ENCODE assay signal across 8 cellular contexts in the genomic region with DNA sequence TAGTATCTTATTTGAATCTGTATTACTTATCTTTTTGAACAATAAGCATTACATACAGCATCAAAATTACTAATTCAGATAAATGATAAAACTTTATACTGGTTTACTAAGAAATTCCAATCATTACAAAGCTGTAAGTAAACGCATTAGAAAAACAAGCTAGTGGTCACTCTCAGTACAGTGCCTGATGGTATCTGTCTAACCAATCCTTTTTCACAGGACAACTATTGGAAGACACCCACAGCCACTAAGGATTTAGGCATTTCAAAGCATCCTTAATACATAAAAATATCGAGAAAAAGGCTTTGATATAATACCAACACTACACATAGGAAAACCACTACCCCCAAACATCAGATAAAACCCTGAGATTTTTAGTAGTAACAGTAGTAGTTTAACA. TPM values are rescaled to one million over a fixed set of nuclear protein-coding genes. Genes with fewer than 3 reads are reported as not detected.
DNase-seq lines count a peak whose midpoint lies in the region; ATAC-seq and TF ChIP-seq lines count a peak whose summit lies in the region.

No MANE protein-coding gene starts in this region.

- H3K36me3 ChIP-seq in CD4-positive, alpha-beta memory T cell (ENCODE audit: insufficient read depth, low read length): peaks cover 36% of the 10 kb centered on the region
- H3K36me3 ChIP-seq in MM.1S (replicated peaks; ENCODE audit: insufficient read depth, low read length): peaks cover 21% of the 10 kb centered on the region
- H3K36me3 ChIP-seq in effector memory CD4-positive, alpha-beta T cell (ENCODE audit: control insufficient read depth, insufficient read depth, low read length): peaks cover 34% of the 10 kb centered on the region
- H3K36me3 ChIP-seq in neural progenitor cell: no peaks in the 10 kb centered on the region

- H3F3A ChIP-seq in MM.1S (ENCODE audit: insufficient read depth, low read length) (peaks cover 24% of the 10 kb centered on the region), neural progenitor cell (ENCODE audit: low read depth) (peaks cover 22% of the 10 kb centered on the region)

- CTCF ChIA-PET in CD4-positive, alpha-beta memory T cell (lab: Charles Lee; ENCODE audit: partially characterized antibody): interaction anchor here (1.3 to 2.0 kb wide), 2 partner anchors 192 to 837 kb away, joined by 4 to 9 read pairs; no protein-coding TSS in a partner anchor

- H3K9me3 Mint-ChIP-seq in CD4-positive, alpha-beta memory T cell: no peaks in the 10 kb centered on the region
- no peaks in the 10 kb centered on the region for H3K9me3 Mint-ChIP-seq in neural progenitor cell

- H3K4me2 ChIP-seq in MM.1S (ENCODE audit: low read depth, low read length) (peak overlapping the region; percentile 92), neural progenitor cell (peak overlapping the region; percentile 86)

- no peaks in the 10 kb centered on the region for H3K9me3 ChIP-seq in CD4-positive, alpha-beta memory T cell (ENCODE audit: control insufficient read depth in 1 of 2, low read length in 2 of 2)
- H3K9me3 ChIP-seq in MM.1S (replicated peaks; ENCODE audit: insufficient read depth, low read length) (no peaks in the 10 kb centered on the region), neural progenitor cell (ENCODE audit: low read depth) (no peaks in the 10 kb centered on the region)
- no peaks in the 10 kb centered on the region for H3K9me3 ChIP-seq in effector memory CD4-positive, alpha-beta T cell (ENCODE audit: control insufficient read depth, low read length)

- no peak for DNase-seq in CD4-positive, alpha-beta memory T cell
- no peak for DNase-seq in MM.1S
- DNase-seq in effector memory CD4-positive, alpha-beta T cell: no peak
- DNase-seq in neural progenitor cell (ENCODE audit: low spot score): no peak
- no peak for DNase-seq in mesenteric fat pad (ENCODE audit: low spot score)
- DNase-seq in retina: no peak

- intact Hi-C loops in CD4-positive, alpha-beta memory T cell (cut with micrococcal nuclease): loop anchor here (10.0 kb wide), 1 partner anchor 505 kb away; no protein-coding TSS in a partner anchor

- peaks cover 39 to 76% (median 58%) of the 10 kb centered on the region in 4 donors for H3K4me1 Mint-ChIP-seq in CD4-positive, alpha-beta memory T cell
- H3K4me1 Mint-ChIP-seq in neural progenitor cell: peaks cover 22% of the 10 kb centered on the region

- peaks cover 27 to 58% of the 10 kb centered on the region in 2 donors for H3K36me3 Mint-ChIP-seq in CD4-positive, alpha-beta memory T cell
- H3K36me3 Mint-ChIP-seq in neural progenitor cell: peaks cover 17% of the 10 kb centered on the region

- POLR2A ChIA-PET in CD4-positive, alpha-beta memory T cell (lab: Charles Lee; ENCODE audit: partially characterized antibody): no interaction called here

- H3K9ac ChIP-seq in MM.1S (ENCODE audit: low read length) (peak overlapping the region; percentile 84; the same call in 1 of the 2 replicates), neural progenitor cell (peak overlapping the region; percentile 94)

- no peak for ATAC-seq in HG03442 (IDR thresholded peaks at IDR 0.05; ENCODE audit: unreplicated experiment)
- ATAC-seq in GM21360 (IDR thresholded peaks at IDR 0.05; ENCODE audit: unreplicated experiment): no peak

- H3K79me2 ChIP-seq in MM.1S (ENCODE audit: low read length) (peaks cover 72% of the 10 kb centered on the region), neural progenitor cell (ENCODE audit: low read depth) (peaks cover 58% of the 10 kb centered on the region)

- peak overlapping the region; percentile 81 to 99 (median 95) for H3K27ac Mint-ChIP-seq in CD4-positive, alpha-beta memory T cell
- H3K27ac Mint-ChIP-seq in neural progenitor cell: peak overlapping the region; percentile 19

- H2AFZ ChIP-seq in MM.1S (ENCODE audit: low read length) (no peak overlapping the region), neural progenitor cell (replicated peaks) (no peak overlapping the region)

- peak overlapping the region; percentile 85 to 98 (median 95) for H3K4me3 Mint-ChIP-seq in CD4-positive, alpha-beta memory T cell
- H3K4me3 Mint-ChIP-seq in neural progenitor cell: peak overlapping the region; percentile 96

- no peaks in the 10 kb centered on the region for H3K27me3 ChIP-seq in CD4-positive, alpha-beta memory T cell (ENCODE audit: insufficient read depth, low read length)
- H3K27me3 ChIP-seq in MM.1S (replicated peaks; ENCODE audit: insufficient read depth, low read length): no peaks in the 10 kb centered on the region
- no peaks in the 10 kb centered on the region for H3K27me3 ChIP-seq in effector memory CD4-positive, alpha-beta T cell (replicated peaks; ENCODE audit: control insufficient read depth, insufficient read depth, low read length, poor library complexity, severe bottlenecking)
- no peaks in the 10 kb centered on the region for H3K27me3 ChIP-seq in neural progenitor cell

- no peaks in the 10 kb centered on the region for H3K27me3 Mint-ChIP-seq in CD4-positive, alpha-beta memory T cell
- H3K27me3 Mint-ChIP-seq in neural progenitor cell (ENCODE audit: insufficient read depth, low read depth): no peaks in the 10 kb centered on the region

- peak overlapping the region; percentile 49 to 96 for H3K4me3 ChIP-seq in CD4-positive, alpha-beta memory T cell (ENCODE audit: low read length in 2 of 2)
- H3K4me3 ChIP-seq in MM.1S (ENCODE audit: low read length) (peak overlapping the region; percentile 92), neural progenitor cell (peak overlapping the region; percentile 93)
- peak overlapping the region; percentile 77 for H3K4me3 ChIP-seq in effector memory CD4-positive, alpha-beta T cell (ENCODE audit: insufficient read depth, low read depth, low read length, poor library complexity, severe bottlenecking)

- peak overlapping the region; percentile 97 for H3K27ac ChIP-seq in CD4-positive, alpha-beta memory T cell (ENCODE audit: low read depth, low read length)
- H3K27ac ChIP-seq in MM.1S (ENCODE audit: low read length) (no peak overlapping the region), neural progenitor cell (no peak overlapping the region)
- H3K27ac ChIP-seq in effector memory CD4-positive, alpha-beta T cell (ENCODE audit: insufficient read depth, low read length, poor library complexity, severe bottlenecking): peak overlapping the region; percentile 91

- H4K20me1 ChIP-seq in MM.1S (ENCODE audit: insufficient read depth, low read length) (peaks cover 35% of the 10 kb centered on the region), neural progenitor cell (ENCODE audit: low read depth) (peaks cover 44% of the 10 kb centered on the region)

- TF ChIP-seq CTCF in MM.1S (IDR thresholded peaks at IDR 0.05; ENCODE audit: low read length): no peak
- no peak for TF ChIP-seq CTCF in neural progenitor cell (IDR thresholded peaks at IDR 0.05)

- H3K4me1 ChIP-seq in CD4-positive, alpha-beta memory T cell (ENCODE audit: insufficient read depth, low read length): peaks cover 59% of the 10 kb centered on the region
- H3K4me1 ChIP-seq in MM.1S (ENCODE audit: low read length) (peaks cover 11% of the 10 kb centered on the region; the same call in 1 of the 2 replicates), neural progenitor cell (peaks cover 25% of the 10 kb centered on the region)
- H3K4me1 ChIP-seq in effector memory CD4-positive, alpha-beta T cell (ENCODE audit: control insufficient read depth, insufficient read depth, low read length, poor library complexity, severe bottlenecking): peaks cover 21% of the 10 kb centered on the region

- no peaks in the 10 kb centered on the region for H3K9me2 ChIP-seq in MM.1S (replicated peaks; ENCODE audit: insufficient read depth, low read length)

RNA-seq across cellular contexts. Expression of a gene that starts 2.6 kb away (rescaled TPM):
- 100 to 1,000 TPM; 222 to 231 TPM for total RNA-seq in CD4-positive, alpha-beta memory T cell
- 100 to 1,000 TPM; 302 to 445 TPM for polyA plus RNA-seq in CD4-positive, alpha-beta memory T cell
- total RNA-seq in neural progenitor cell (ENCODE audit: low replicate concordance) (119 and 197 TPM in 2 replicates), mesenteric fat pad (323 TPM)

Comparison
In these comparisons a context has a peak if more than half of its experiments do, and no peak if none do; other contexts are left out.
1. H3K27ac ChIP-seq: peak in CD4-positive, alpha-beta memory T cell (single experiment) and effector memory CD4-positive, alpha-beta T cell (single experiment); none in MM.1S (single experiment) and neural progenitor cell (single experiment).
2. Peak in every context shown above with its lines, with median percentiles within 50 percentile points of each other: H3K4me3 ChIP-seq.